Comparison of ENCODE assay signal across 8 cellular contexts in genomic region chr6:22147983-22148797, GRCh38.
DNase-seq lines count a peak whose midpoint lies in the region; ATAC-seq and TF ChIP-seq lines count a peak whose summit lies in the region.

No MANE protein-coding gene starts in this region.

- 50 to 51% methylated on average over 7 of the region's 7 CpGs for WGBS in upper lobe of left lung, 2 donors

- H3K9me3 ChIP-seq in adipocyte (ENCODE audit: control insufficient read depth, low read length) (no peaks in the 10 kb centered on the region), upper lobe of left lung (no peaks in the 10 kb centered on the region)

- H3K27me3 ChIP-seq in adipocyte (replicated peaks; ENCODE audit: control insufficient read depth, insufficient read depth, low read length) (no peaks in the 10 kb centered on the region), upper lobe of left lung (no peaks in the 10 kb centered on the region)

- H3K4me3 ChIP-seq in adipocyte (ENCODE audit: low read length) (no peak overlapping the region), upper lobe of left lung (no peak overlapping the region)

- DNase-seq in COR-L47 (lab: John Stamatoyannopoulos, UW) (peak; percentile 34), NCI-H1694 treated with DMSO at 0.1 percent for 48 hours (lab: John Stamatoyannopoulos, UW) (peak; percentile 79), adipocyte (ENCODE audit: low read depth) (peak; percentile 88), inferior parietal cortex (ENCODE audit: extremely low spot score) (peak; percentile 60), upper lobe of left lung (no peak)

- no peak for TF ChIP-seq CTCF in upper lobe of left lung (IDR thresholded peaks at IDR 0.05)

- ATAC-seq in upper lobe of left lung (ENCODE audit: low FRiP score in 2 of 2) (peak; percentile 52 to 65), GM19452 (IDR thresholded peaks at IDR 0.05; ENCODE audit: unreplicated experiment) (no peak), HG03439 (IDR thresholded peaks at IDR 0.05; ENCODE audit: unreplicated experiment) (no peak), HG02678 (IDR thresholded peaks at IDR 0.05; ENCODE audit: unreplicated experiment) (no peak)

- H3K4me1 ChIP-seq in adipocyte (ENCODE audit: control insufficient read depth, insufficient read depth, low read length) (peaks cover 30% of the 10 kb centered on the region), upper lobe of left lung (peaks cover 29 to 40% (median 33%) of the 10 kb centered on the region in 4 donors)

- no peak overlapping the region for H3K27ac ChIP-seq in upper lobe of left lung

- no peaks in the 10 kb centered on the region for H3K36me3 ChIP-seq in adipocyte (ENCODE audit: control insufficient read depth, insufficient read depth, low read length, severe bottlenecking)
- H3K36me3 ChIP-seq in upper lobe of left lung, result no peaks in the 10 kb centered on the region

- TF ChIP-seq EP300 in upper lobe of left lung (IDR thresholded peaks at IDR 0.05), result no peak

- no peak overlapping the region for H3K9ac ChIP-seq in adipocyte (ENCODE audit: low read length)

- TF ChIP-seq POLR2A in upper lobe of left lung (IDR thresholded peaks at IDR 0.05), result no peak

Comparison
In these comparisons a context has a peak if more than half of its experiments do, and no peak if none do; other contexts are left out.
1. DNase-seq: peak in COR-L47 (single experiment), NCI-H1694 treated with DMSO at 0.1 percent for 48 hours (single experiment), adipocyte (single experiment) and inferior parietal cortex (single experiment); none in upper lobe of left lung (0 of 2).
2. ATAC-seq: peak in upper lobe of left lung (2 of 2); none in GM19452 (single experiment), HG03439 (single experiment) and HG02678 (single experiment).